8 cellular contexts compared by ENCODE assay signal in the genomic region with DNA sequence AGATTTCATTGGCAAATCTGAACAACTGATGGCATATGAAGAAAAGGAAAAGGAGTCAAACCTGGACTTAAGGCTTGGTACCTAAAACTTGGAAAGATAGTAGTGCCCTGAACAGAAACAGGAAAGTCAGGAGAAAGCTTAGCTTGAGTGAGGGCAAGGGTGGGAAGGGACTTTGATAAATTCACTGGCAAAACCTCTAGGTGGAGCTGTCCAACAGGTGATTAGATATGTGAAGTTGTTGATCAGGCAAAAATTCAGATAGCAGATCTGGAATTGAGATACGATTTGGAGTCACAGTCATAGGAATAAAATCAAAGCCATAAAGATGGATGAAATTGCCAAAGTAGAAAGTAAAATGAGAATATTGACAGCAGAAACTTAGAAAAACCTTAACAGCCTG. TPM values are rescaled to one million over a fixed set of nuclear protein-coding genes. Genes with fewer than 3 reads are reported as not detected.
A peak's percentile ranks its signal among the peaks of the same experiment; 100 is the strongest.
DNase-seq lines count a peak whose midpoint lies in the region; ATAC-seq, FAIRE-seq and TF ChIP-seq lines count a peak whose summit lies in the region.

No MANE protein-coding gene starts in this region.

- FAIRE-seq in G401.6 (lab: Jason Lieb, UNC): peak; percentile 93

- 62 to 69% methylated on average over 1 of the region's 1 CpG for WGBS in testis, 2 donors

- intact Hi-C loops in testis (cut with DNase I; ENCODE audit: low total_unique reads) (no loop called here), posterior vena cava (cut with DNase I) (no loop called here)

- TF ChIP-seq CTCF in AG10803 (conservative IDR thresholded peaks at IDR 0.05; ENCODE audit: low read length): peak; percentile 87
- TF ChIP-seq CTCF in astrocyte of the cerebellum (IDR thresholded peaks at IDR 0.05; ENCODE audit: low read depth, low read length, missing control alignments): peak; percentile 66
- TF ChIP-seq CTCF in testis (IDR thresholded peaks at IDR 0.05): peak; percentile 24 to 53 (median 39)

- H3K4me3 ChIP-seq in AG10803 (ENCODE audit: low read length) (no peak overlapping the region), astrocyte of the cerebellum (ENCODE audit: low read depth, low read length) (no peak overlapping the region), testis (no peak overlapping the region)

- H3K36me3 ChIP-seq in testis (ENCODE audit: low read depth, missing control alignments): no peaks in the 10 kb centered on the region

- H3K27me3 Mint-ChIP-seq in immature natural killer cell (ENCODE audit: low read depth in 3 of 3): peaks cover 2 to 18% (median 13%) of the 10 kb centered on the region in 3 donors

- H3K9me3 ChIP-seq in testis: no peaks in the 10 kb centered on the region

- no peaks in the 10 kb centered on the region for H3K4me1 ChIP-seq in testis

- no peak overlapping the region for H3K27ac Mint-ChIP-seq in immature natural killer cell

- TF ChIP-seq POLR2A in testis (IDR thresholded peaks at IDR 0.05): no peak

- H3K4me3 Mint-ChIP-seq in immature natural killer cell: no peak overlapping the region

- ATAC-seq in HG02885 (IDR thresholded peaks at IDR 0.05; ENCODE audit: poor library complexity, unreplicated experiment): peak; percentile 74

- peaks cover 1 to 6% of the 10 kb centered on the region in 2 donors for H3K4me1 Mint-ChIP-seq in immature natural killer cell

- in situ Hi-C loops in astrocyte of the cerebellum (cut with HindIII; ENCODE audit: low sequenced_read_pairs): no loop called here

- no peaks in the 10 kb centered on the region for H3K9me3 Mint-ChIP-seq in immature natural killer cell

- H3K36me3 Mint-ChIP-seq in immature natural killer cell: no peaks in the 10 kb centered on the region

- DNase-seq in AG10803 (ENCODE audit: low read depth) (peak; percentile 63), NCI-H748 treated with DMSO at 0.1 percent for 48 hours (lab: John Stamatoyannopoulos, UW) (peak; percentile 60), astrocyte of the cerebellum (ENCODE audit: low read depth) (peak; percentile 36), immature natural killer cell (peak; percentile 61 to 69 (median 63)), testis (no peak), posterior vena cava (ENCODE audit: low spot score) (no peak)

- H3K27ac ChIP-seq in testis: no peak overlapping the region

- H3K27me3 ChIP-seq in testis: no peaks in the 10 kb centered on the region

RNA-seq across cellular contexts. Expression of a gene that starts 16.1 kb away (rescaled TPM):
- polyA plus RNA-seq in immature natural killer cell (10 to 100 TPM in 2 of 3 donors, 1 to 10 TPM in 1; 10.0 to 29.8 (median 11.8) TPM), testis (ENCODE audit: insufficient read depth, low read depth, low replicate concordance) (3.6 TPM)
- total RNA-seq in testis (10 to 100 TPM; 53.2 to 58.8 TPM), posterior vena cava (10 to 100 TPM; 46.5 to 61.2 TPM)

RNA-seq across cellular contexts. Expression of a gene that starts 44.3 kb away (rescaled TPM):
- polyA plus RNA-seq in immature natural killer cell (not detected), testis (ENCODE audit: insufficient read depth, low read depth, low replicate concordance) (not detected)
- total RNA-seq in testis (not detected), posterior vena cava (not detected)

Comparison
In these comparisons a context has a peak if more than half of its experiments do, and no peak if none do; other contexts are left out.
1. DNase-seq: peak in AG10803 (single experiment), NCI-H748 treated with DMSO at 0.1 percent for 48 hours (single experiment), astrocyte of the cerebellum (single experiment) and immature natural killer cell (3 of 3); none in testis (single experiment) and posterior vena cava (single experiment).
2. Peak in every context shown above with its lines, with median percentiles within 50 percentile points of each other: CTCF ChIP-seq.